ENCODE assay signal across 14 cellular contexts in genomic region chr1:234408757-234409156, GRCh38. TPM values are rescaled to one million over a fixed set of nuclear protein-coding genes. Genes with fewer than 3 reads are reported as not detected.
DNase-seq lines count a peak whose midpoint lies in the region; ATAC-seq and TF ChIP-seq lines count a peak whose summit lies in the region.
"Had no signal": no experiment of that assay in that cellular context is flagged by ENCODE, and none has a peak within 500 bp of the region (broad histone marks: within the 10 kb centered on the region; RNA-seq: fewer than 3 reads in every experiment).

No MANE protein-coding gene starts in this region.

- TF ChIP-seq CTCF in dorsolateral prefrontal cortex (IDR thresholded peaks at IDR 0.05 in 54 of 56, conservative IDR thresholded peaks at IDR 0.05 in 2 of 56; ENCODE audit: low read depth in 1 of 56, partially characterized antibody in 56 of 56) = no peak

- H3K4me3 ChIP-seq in dorsolateral prefrontal cortex = no peak overlapping the region
- H3K4me3 ChIP-seq: BLaER1 treated with 17β-estradiol and CSF1 and Interleukin-3, amounts not matched to agents 10 nM and 100 nM; gastroesophageal sphincter; right atrium auricular region had no signal

- intact Hi-C loops in activated CD4-positive, alpha-beta memory T cell treated with anti-CD3 and anti-CD28 coated beads for 36 hours (cut with micrococcal nuclease) = loop anchor here (1.0 to 10.0 kb wide), 10 partner anchors 9 to 566 kb away; partner anchors contain the start of gene COA6
- intact Hi-C loops in dorsolateral prefrontal cortex (cut with DNase I) = no loop called here

- CTCF ChIA-PET in T-cell (lab: Charles Lee) = interaction anchor here (0.6 to 3.2 kb wide), 7 partner anchors 15 to 293 kb away, joined by 3 to 7 read pairs (median 5); no protein-coding TSS in a partner anchor
- CTCF ChIA-PET in activated CD4-positive, alpha-beta memory T cell treated with anti-CD3 and anti-CD28 coated beads for 36 hours (lab: Charles Lee) = interaction anchor here (1.6 to 2.7 kb wide), 3 partner anchors 10 to 85 kb away, joined by 7 to 14 read pairs (median 13); partner anchors contain the start of gene COA6

- ATAC-seq in T-cell (replicated peaks in 1 of 4) = peak; percentile 92 to 95 (median 94)
- ATAC-seq in HG03039 (IDR thresholded peaks at IDR 0.05; ENCODE audit: unreplicated experiment) = no peak
- ATAC-seq: gastroesophageal sphincter; stimulated activated naive B cell treated with anti-CD40 and anti-IgM and Interleukin-4, amounts not matched to agents 10 μg/mL and 1 μg/mL and 100 μg/mL, for 72 hours had no signal

- H3K9me3 Mint-ChIP-seq in T-cell = no peaks in the 10 kb centered on the region
- no peaks in the 10 kb centered on the region for H3K9me3 Mint-ChIP-seq in activated CD4-positive, alpha-beta memory T cell treated with anti-CD3 and anti-CD28 coated beads for 36 hours
- H3K9me3 Mint-ChIP-seq: stimulated activated naive B cell treated with anti-CD40 and anti-IgM and Interleukin-4, amounts not matched to agents 10 μg/mL and 1 μg/mL and 100 μg/mL, for 72 hours had no signal

- peak overlapping the region; percentile 68 to 72 (median 69) for H3K4me3 Mint-ChIP-seq in T-cell
- peak overlapping the region; percentile 45 for H3K4me3 Mint-ChIP-seq in activated CD4-positive, alpha-beta memory T cell treated with anti-CD3 and anti-CD28 coated beads for 36 hours
- H3K4me3 Mint-ChIP-seq: stimulated activated naive B cell treated with anti-CD40 and anti-IgM and Interleukin-4, amounts not matched to agents 10 μg/mL and 1 μg/mL and 100 μg/mL, for 72 hours had no signal

- peaks cover 25% of the 10 kb centered on the region for H3K36me3 Mint-ChIP-seq in T-cell
- H3K36me3 Mint-ChIP-seq in activated CD4-positive, alpha-beta memory T cell treated with anti-CD3 and anti-CD28 coated beads for 36 hours = peaks cover 14% of the 10 kb centered on the region

- H3K27ac ChIP-seq in caudate nucleus (ENCODE audit: low read depth, low read length) (peak overlapping the region; percentile 4), dorsolateral prefrontal cortex (no peak overlapping the region)
- H3K27ac ChIP-seq: BLaER1 treated with 17β-estradiol and CSF1 and Interleukin-3, amounts not matched to agents 10 nM and 100 nM; gastroesophageal sphincter; right atrium auricular region had no signal

- no peaks in the 10 kb centered on the region for H3K27me3 Mint-ChIP-seq in T-cell
- H3K27me3 Mint-ChIP-seq in activated CD4-positive, alpha-beta memory T cell treated with anti-CD3 and anti-CD28 coated beads for 36 hours = no peaks in the 10 kb centered on the region
- H3K27me3 Mint-ChIP-seq: stimulated activated naive B cell treated with anti-CD40 and anti-IgM and Interleukin-4, amounts not matched to agents 10 μg/mL and 1 μg/mL and 100 μg/mL, for 72 hours had no signal

- peaks cover 38 to 54% (median 47%) of the 10 kb centered on the region in 3 donors for H3K4me1 Mint-ChIP-seq in T-cell
- peaks cover 32% of the 10 kb centered on the region for H3K4me1 Mint-ChIP-seq in activated CD4-positive, alpha-beta memory T cell treated with anti-CD3 and anti-CD28 coated beads for 36 hours (ENCODE audit: low read depth)
- H3K4me1 Mint-ChIP-seq: stimulated activated naive B cell treated with anti-CD40 and anti-IgM and Interleukin-4, amounts not matched to agents 10 μg/mL and 1 μg/mL and 100 μg/mL, for 72 hours had no signal

- POLR2A ChIA-PET in T-cell (lab: Charles Lee) = interaction anchor here in 1 of 2 donors (0.7 to 0.9 kb wide), 2 partner anchors 11 to 692 kb away, joined by 3 read pairs; no protein-coding TSS in a partner anchor
- POLR2A ChIA-PET in activated CD4-positive, alpha-beta memory T cell treated with anti-CD3 and anti-CD28 coated beads for 36 hours (lab: Charles Lee) = interaction anchor here (0.6 to 1.9 kb wide), 2 partner anchors 35 to 841 kb away, joined by 3 to 10 read pairs; partner anchors contain the start of gene COA6

- DNase-seq in T-cell (peak; percentile 20 to 80 (median 59)), caudate nucleus (lab: John Stamatoyannopoulos, UW) (peak in 40 of 61 donors; percentile 5 to 90 (median 36)), SKM-1 treated with dmso at 0.1 percent for 144 hours (lab: John Stamatoyannopoulos, UW; ENCODE audit: unreplicated experiment) (no peak), DMS53 treated with DMSO at 0.1 percent for 48 hours (lab: John Stamatoyannopoulos, UW; ENCODE audit: unreplicated experiment) (no peak), dorsolateral prefrontal cortex (no peak)
- DNase-seq in activated CD4-positive, alpha-beta memory T cell treated with anti-CD3 and anti-CD28 coated beads for 36 hours = peak; percentile 87
- DNase-seq in stimulated activated CD4-positive, alpha-beta T cell treated with anti-CD3 and anti-CD28 coated beads, Interleukin-4, amount 100 ng/mL, for 1 hour = peak; percentile 66
- DNase-seq: GDM1; kidney; stimulated activated naive B cell treated with anti-CD40 and anti-IgM and Interleukin-4, amounts not matched to agents 10 μg/mL and 1 μg/mL and 100 μg/mL, for 72 hours had no signal

- peak overlapping the region; percentile 96 to 99 for H3K27ac Mint-ChIP-seq in T-cell
- H3K27ac Mint-ChIP-seq in activated CD4-positive, alpha-beta memory T cell treated with anti-CD3 and anti-CD28 coated beads for 36 hours = peak overlapping the region; percentile 84
- H3K27ac Mint-ChIP-seq: stimulated activated naive B cell treated with anti-CD40 and anti-IgM and Interleukin-4, amounts not matched to agents 10 μg/mL and 1 μg/mL and 100 μg/mL, for 72 hours had no signal

- H3K27me3 ChIP-seq in dorsolateral prefrontal cortex = no peaks in the 10 kb centered on the region
- H3K27me3 ChIP-seq: BLaER1 treated with 17β-estradiol and CSF1 and Interleukin-3, amounts not matched to agents 10 nM and 100 nM; gastroesophageal sphincter; right atrium auricular region had no signal

RNA-seq across cellular contexts. Expression of gene COA6, which starts 35.5 kb away (rescaled TPM):
- total RNA-seq in T-cell (10 to 100 TPM in 4 of 5 donors, 1 to 10 TPM in 1; 9.7 to 28.2 (median 21.8) TPM), dorsolateral prefrontal cortex (10 to 100 TPM; 17.7 to 56.0 (median 37.2) TPM)
- total RNA-seq in activated CD4-positive, alpha-beta memory T cell treated with anti-CD3 and anti-CD28 coated beads for 36 hours = 10 to 100 TPM; 57.7 to 58.5 TPM

Comparison
In these comparisons a context has a peak if more than half of its experiments do, and no peak if none do; other contexts are left out.
1. DNase-seq: peak in T-cell (34 of 34), activated CD4-positive, alpha-beta memory T cell treated with anti-CD3 and anti-CD28 coated beads for 36 hours (single experiment), caudate nucleus (40 of 61) and stimulated activated CD4-positive, alpha-beta T cell treated with anti-CD3 and anti-CD28 coated beads, Interleukin-4, amount 100 ng/mL, for 1 hour (single experiment); none in SKM-1 treated with dmso at 0.1 percent for 144 hours (single experiment), DMS53 treated with DMSO at 0.1 percent for 48 hours (single experiment) and dorsolateral prefrontal cortex (0 of 10).